Comparison of ENCODE assay signal across 21 cellular contexts in genomic region chr20:61173267-61173666, GRCh38.
DNase-seq lines count a peak whose midpoint lies in the region; ATAC-seq, FAIRE-seq and TF ChIP-seq lines count a peak whose summit lies in the region.
"Had no signal": no experiment of that assay in that cellular context is flagged by ENCODE, and none has a peak within 500 bp of the region (broad histone marks: within the 10 kb centered on the region; RNA-seq: fewer than 3 reads in every experiment).

No MANE protein-coding gene starts in this region.

- H3K9ac ChIP-seq in K562 (ENCODE audit: insufficient read depth in 1 of 2, low read depth in 2 of 2, low read length in 2 of 2): no peak overlapping the region
- H3K9ac ChIP-seq: BLaER1 treated with 17β-estradiol and CSF1 and Interleukin-3, amounts not matched to agents 10 nM and 100 nM had no signal

- H3K36me3 ChIP-seq in HEK293 (ENCODE audit: control insufficient read depth in 2 of 2, insufficient read depth in 1 of 2, low read length in 2 of 2) (no peaks in the 10 kb centered on the region), K562 (ENCODE audit: control insufficient read depth, insufficient read depth, low read length) (no peaks in the 10 kb centered on the region)
- H3K36me3 ChIP-seq: BE2C; BLaER1 treated with 17β-estradiol and CSF1 and Interleukin-3, amounts not matched to agents 10 nM and 100 nM; HAP-1 had no signal

- no peak for TF ChIP-seq EP300 in K562 (IDR thresholded peaks at IDR 0.05; ENCODE audit: low read length)

- H3K9me3 ChIP-seq in HEK293 (ENCODE audit: control insufficient read depth, insufficient read depth, low read depth, low read length) (no peaks in the 10 kb centered on the region), K562 (replicated peaks; ENCODE audit: control insufficient read depth, insufficient read depth, low read depth, low read length) (no peaks in the 10 kb centered on the region)
- H3K9me3 ChIP-seq: A549, BE2C, HAP-1 had no signal

- no peak for ATAC-seq in K562
- ATAC-seq: A549, GM23338 had no signal

- peaks cover 0 to under 1% of the 10 kb centered on the region in 2 experiments; a peak in 1 of 5 replicates for H3K27me3 ChIP-seq in K562 (ENCODE audit: control insufficient read depth in 2 of 2, insufficient read depth in 2 of 2, low read length in 2 of 2)
- H3K27me3 ChIP-seq: BE2C; BLaER1 treated with 17β-estradiol and CSF1 and Interleukin-3, amounts not matched to agents 10 nM and 100 nM had no signal

- in situ Hi-C loops in K562 (cut with MboI): no loop called here

- H3K79me2 ChIP-seq in K562 (ENCODE audit: control insufficient read depth, insufficient read depth, low read length): no peaks in the 10 kb centered on the region

- no peak for TF ChIP-seq POLR2A in K562 (conservative IDR thresholded peaks at IDR 0.05)

- H2AFZ ChIP-seq in K562 (ENCODE audit: low read depth, low read length): no peak overlapping the region
- H2AFZ ChIP-seq: GM23338 had no signal

- no peak overlapping the region for H3K4me3 ChIP-seq in HEK293 (ENCODE audit: low read depth, low read length)
- H3K4me3 ChIP-seq in K562: no peak overlapping the region
- H3K4me3 ChIP-seq: A549; BLaER1 treated with 17β-estradiol and CSF1 and Interleukin-3, amounts not matched to agents 10 nM and 100 nM; GM23338; HAP-1 had no signal

- no peak overlapping the region for H3K4me2 ChIP-seq in K562 (ENCODE audit: insufficient read depth, low read length)
- H3K4me2 ChIP-seq: A549; BLaER1 treated with 17β-estradiol and CSF1 and Interleukin-3, amounts not matched to agents 10 nM and 100 nM; GM23338 had no signal

- H3K27ac ChIP-seq in HEK293 (ENCODE audit: extremely low read depth, low read depth, low read length): no peak overlapping the region
- no peak overlapping the region for H3K27ac ChIP-seq in K562 (ENCODE audit: extremely low read depth, low read depth, low read length)
- H3K27ac ChIP-seq: A549; BLaER1 treated with 17β-estradiol and CSF1 and Interleukin-3, amounts not matched to agents 10 nM and 100 nM had no signal

- DNase-seq in HTR-8/SVneo (ENCODE audit: insufficient read length, low spot score): no peak
- no peak for DNase-seq in K562 (ENCODE audit: extremely low read depth in 1 of 4, low spot score in 3 of 4)
- DNase-seq in DMS153 treated with DMSO at 0.1 percent for 48 hours (lab: John Stamatoyannopoulos, UW; ENCODE audit: unreplicated experiment): no peak
- no peak for DNase-seq in NCI-H2029 (lab: John Stamatoyannopoulos, UW)
- no peak for DNase-seq in OCI-M1 (lab: John Stamatoyannopoulos, UW)
- DNase-seq: 8988T; ACHN; AML-193; BE2C; Calu3; CD4-positive, alpha-beta memory T cell; COR-L47; DND-41 had no signal

- peak; percentile 99 for FAIRE-seq in HTR-8/SVneo (lab: Jason Lieb, UNC)
- no peak for FAIRE-seq in K562 (lab: Jason Lieb, UNC)
- FAIRE-seq: A549, G401.6, GM19239, H54 had no signal

- no peak for TF ChIP-seq CTCF in HEK293 (tag by site-specific recombination; IDR thresholded peaks at IDR 0.05)
- TF ChIP-seq CTCF in K562 (IDR thresholded peaks at IDR 0.05 in 2 of 3, conservative IDR thresholded peaks at IDR 0.05 in 1 of 3; ENCODE audit: insufficient read depth in 2 of 3, low read depth in 1 of 3, low read length in 3 of 3): no peak

- 0 out of 2 replicates have a peak, but pooled peaks cover 5% of the 10 kb centered on the region for H4K20me1 ChIP-seq in K562 (replicated peaks; ENCODE audit: control insufficient read depth, insufficient read depth, low read length)
- H4K20me1 ChIP-seq: BLaER1 treated with 17β-estradiol and CSF1 and Interleukin-3, amounts not matched to agents 10 nM and 100 nM had no signal

- H3K9me1 ChIP-seq in K562 (ENCODE audit: control insufficient read depth, insufficient read depth, low read length): no peaks in the 10 kb centered on the region

- CTCF ChIA-PET in HEK293 (lab: Yijun Ruan, JAX): no interaction called here
- CTCF ChIA-PET in K562 (lab: Yijun Ruan, JAX; ENCODE audit: low intra/inter-chr PET ratio): no interaction called here

- H3K4me1 ChIP-seq in HEK293 (ENCODE audit: control insufficient read depth, insufficient read depth, low read length): no peaks in the 10 kb centered on the region
- no peaks in the 10 kb centered on the region for H3K4me1 ChIP-seq in K562 (replicated peaks in 1 of 2; ENCODE audit: control insufficient read depth in 2 of 2, insufficient read depth in 2 of 2, low read length in 2 of 2)
- H3K4me1 ChIP-seq: BE2C, HAP-1 had no signal

- WGBS in K562 (ENCODE audit: insufficient coverage, low coverage, missing lambda C conversion rate): 0% methylated on average over 2 of the region's 2 CpGs

- POLR2A ChIA-PET in HEK293 (lab: Yijun Ruan, JAX): no interaction called here
- POLR2A ChIA-PET in K562 (lab: Yijun Ruan, JAX): no interaction called here

- intact Hi-C loops in K562 (cut with micrococcal nuclease): no loop called here

- no TSS peak for BruUV-seq in K562 (replicated peaks; lab: Mats Ljungman, UMichigan)

- TF ChIP-seq RAD21 in K562 (CRISPR knock-in tag; conservative IDR thresholded peaks at IDR 0.05 in 1 of 2, IDR thresholded peaks at IDR 0.05 in 1 of 2): no peak

TF ChIP-seq in HEK293, 187 proteins besides CTCF, POLR2A, EP300 and RAD21 (continues in another document):
- no peak for TF ChIP-seq ZNF837 (tag by site-specific recombination; IDR thresholded peaks at IDR 0.05)
- TF ChIP-seq ZNF404 (tag by site-specific recombination; IDR thresholded peaks at IDR 0.05): no peak
- no peak for TF ChIP-seq ZSCAN16 (tag by site-specific recombination; IDR thresholded peaks at IDR 0.05)
- TF ChIP-seq ZBTB17 (tag by site-specific recombination; IDR thresholded peaks at IDR 0.05): peak; percentile 63
- no peak for TF ChIP-seq HOXC10 (CRISPR knock-in tag; IDR thresholded peaks at IDR 0.05)
- 0 out of 2 replicates have a peak, but pooled peaks have one; percentile 14 for TF ChIP-seq ZNF140 (tag by site-specific recombination; IDR thresholded peaks at IDR 0.05)
- peak; percentile 87; the same call in 1 of the 2 replicates for TF ChIP-seq ZBTB6 (tag by site-specific recombination; IDR thresholded peaks at IDR 0.05)
- no peak for TF ChIP-seq ZNF449 (tag by site-specific recombination; IDR thresholded peaks at IDR 0.05)
- TF ChIP-seq ZBTB21 (tag by site-specific recombination; IDR thresholded peaks at IDR 0.05): no peak
- TF ChIP-seq ZNF530 (tag by site-specific recombination; IDR thresholded peaks at IDR 0.05; ENCODE audit: low read depth): no peak

TF ChIP-seq in K562, 482 proteins besides CTCF, POLR2A, EP300 and RAD21:
- TF ChIP-seq ZNF586 (CRISPR knock-in tag; conservative IDR thresholded peaks at IDR 0.05) (no peak), PKNOX1 (IDR thresholded peaks at IDR 0.05) (peak; percentile 9; the same call in 1 of the 2 replicates)

Comparison
In these comparisons a context has a peak if more than half of its experiments do, and no peak if none do; other contexts are left out.
1. Of the 44 proteins assayed by ChIP-seq in both K562 and HEK293: peak only in K562: none; only in HEK293: ZBTB17 and ZNF140; in both: none; in neither: 42.